ENCODE assay signal across 24 cellular contexts in the genomic region with DNA sequence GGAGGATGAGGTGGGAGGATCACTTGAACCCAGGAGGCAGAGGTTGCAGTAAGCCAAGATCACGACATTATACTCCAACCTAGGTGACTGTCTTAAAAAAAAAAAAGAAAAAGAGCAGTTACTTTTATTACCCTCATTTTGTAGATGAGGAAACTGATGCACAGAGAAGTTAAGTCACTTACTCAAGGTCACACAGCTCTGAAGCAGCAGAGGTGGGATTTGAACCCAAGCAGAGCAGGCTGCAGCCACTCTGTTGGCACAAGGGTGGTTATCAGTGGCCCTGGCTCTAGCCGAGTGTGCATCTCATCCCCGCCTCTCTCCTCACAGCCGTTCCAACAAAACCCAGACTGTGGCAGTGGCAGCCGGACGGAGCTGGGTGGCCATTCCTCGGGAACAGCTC. TPM values are rescaled to one million over a fixed set of nuclear protein-coding genes. Genes with fewer than 3 reads are reported as not detected.
DNase-seq lines count a peak whose midpoint lies in the region; ATAC-seq, FAIRE-seq and TF ChIP-seq lines count a peak whose summit lies in the region.
"Had no signal": no experiment of that assay in that cellular context is flagged by ENCODE, and none has a peak within 500 bp of the region (broad histone marks: within the 10 kb centered on the region; RNA-seq: fewer than 3 reads in every experiment).

No MANE protein-coding gene starts in this region.

- POLR2A ChIA-PET in HepG2 (lab: Yijun Ruan, JAX): no interaction called here
- POLR2A ChIA-PET in HEK293 (lab: Yijun Ruan, JAX): no interaction called here

- TF ChIP-seq POLR2A in HepG2 (IDR thresholded peaks at IDR 0.05; ENCODE audit: insufficient read depth in 1 of 2, low read depth in 2 of 2, low read length in 2 of 2) (no peak), right lobe of liver (IDR thresholded peaks at IDR 0.05) (no peak)

- TF ChIP-seq EP300 in HepG2 (IDR thresholded peaks at IDR 0.05; ENCODE audit: low read depth in 2 of 2, low read length in 2 of 2) (no peak), HepG2 (CRISPR knock-in tag; IDR thresholded peaks at IDR 0.05; ENCODE audit: borderline replicate concordance) (no peak)

- WGBS in HepG2 (ENCODE audit: low lambda C conversion rate): 94% methylated on average over 5 of the region's 7 CpGs
- 93% methylated on average over 1 of the region's 7 CpGs for WGBS in right lobe of liver (ENCODE audit: insufficient coverage, low coverage, low lambda C conversion rate, missing lambda C conversion rate)

- FAIRE-seq in HepG2 (lab: Jason Lieb, UNC): no peak
- FAIRE-seq: A549, G401.6 had no signal

- no peaks in the 10 kb centered on the region; a peak in 1 of 5 replicates for H3K27me3 ChIP-seq in HepG2 (ENCODE audit: control insufficient read depth in 1 of 2, insufficient read depth in 2 of 2, low read length in 2 of 2)
- no peaks in the 10 kb centered on the region for H3K27me3 ChIP-seq in right lobe of liver
- H3K27me3 ChIP-seq: MG63, SJCRH30 had no signal

- DNase-seq in HepG2 (ENCODE audit: low spot score): no peak
- no peak for DNase-seq in right lobe of liver
- DNase-seq: C1 segment of cervical spinal cord; Caco-2; CD8-positive, alpha-beta T cell; GOT3; KBM-7; MG63; NCI-H1105 treated with DMSO at 0.1 percent for 48 hours; NCI-H2029; NCI-H446 treated with DMSO at 0.1 percent for 48 hours; NCI-H526; NCI-H82; NK-92 treated with Interleukin-12 subunit alpha and Interleukin-12 subunit beta, amount 100 ng/mL, for 24 hours; PC-3; SJCRH30 had no signal

- H3K4me1 ChIP-seq in HepG2 (ENCODE audit: insufficient read depth, low read length) (no peaks in the 10 kb centered on the region), right lobe of liver (no peaks in the 10 kb centered on the region), HEK293 (ENCODE audit: control insufficient read depth, insufficient read depth, low read length) (no peaks in the 10 kb centered on the region)
- H3K4me1 ChIP-seq: A549, Caco-2 had no signal

- no peaks in the 10 kb centered on the region for H3K79me2 ChIP-seq in HepG2 (ENCODE audit: insufficient read depth, low read length)

- CTCF ChIA-PET in HepG2 (lab: Yijun Ruan, JAX; ENCODE audit: low intra/inter-chr PET ratio, low total read pairs) (no interaction called here), HEK293 (lab: Yijun Ruan, JAX) (interaction anchor here (0.7 kb wide), 1 partner anchor 9 kb away, joined by 4 read pairs; no protein-coding TSS in a partner anchor)

- BruUV-seq in HepG2 (replicated peaks; lab: Mats Ljungman, UMichigan): no TSS peak

- H2AFZ ChIP-seq in HepG2 (ENCODE audit: low read length): no peak overlapping the region

- H3K9ac ChIP-seq in HepG2 (ENCODE audit: insufficient read depth, low read depth, low read length): no peak overlapping the region

- H3K4me2 ChIP-seq in HepG2 (ENCODE audit: low read depth, low read length): no peak overlapping the region
- H3K4me2 ChIP-seq: A549 had no signal

- H3K9me3 ChIP-seq in HepG2 (ENCODE audit: low read length) (no peaks in the 10 kb centered on the region), right lobe of liver (no peaks in the 10 kb centered on the region), HEK293 (ENCODE audit: control insufficient read depth, insufficient read depth, low read depth, low read length) (no peaks in the 10 kb centered on the region)
- H3K9me3 ChIP-seq: A549, Caco-2, MG63, SJCRH30 had no signal

- no peak for TF ChIP-seq CTCF in HepG2 (CRISPR knock-in tag; IDR thresholded peaks at IDR 0.05)
- no peak for TF ChIP-seq CTCF in right lobe of liver (IDR thresholded peaks at IDR 0.05)
- no peak for TF ChIP-seq CTCF in HEK293 (tag by site-specific recombination; IDR thresholded peaks at IDR 0.05)

- intact Hi-C loops in HepG2 (cut with micrococcal nuclease; ENCODE audit: unreplicated experiment) (no loop called here), right lobe of liver (cut with DNase I) (no loop called here)

- TF ChIP-seq RAD21 in HepG2 (CRISPR knock-in tag; IDR thresholded peaks at IDR 0.05): no peak

- no peak overlapping the region for H3K27ac ChIP-seq in HepG2 (ENCODE audit: extremely low read length, insufficient read depth, low read length)
- H3K27ac ChIP-seq in right lobe of liver: no peak overlapping the region
- no peak overlapping the region for H3K27ac ChIP-seq in HEK293 (ENCODE audit: extremely low read depth, low read depth, low read length)
- H3K27ac ChIP-seq: A549, SJCRH30 had no signal

- no peak for ATAC-seq in HepG2
- no peak for ATAC-seq in right lobe of liver
- ATAC-seq in HG03442 (IDR thresholded peaks at IDR 0.05; ENCODE audit: unreplicated experiment): no peak
- ATAC-seq in HG03025 (IDR thresholded peaks at IDR 0.05; ENCODE audit: low FRiP score, unreplicated experiment): no peak
- ATAC-seq: A549; CD8-positive, alpha-beta T cell; HCT116; PC-3; SK-N-SH treated with all-trans-retinoic acid at 6 μM for 48 hours had no signal

- H3K36me3 ChIP-seq in HepG2 (replicated peaks in 1 of 2; ENCODE audit: control insufficient read depth in 1 of 2, insufficient read depth in 2 of 2, low read length in 2 of 2): no peaks in the 10 kb centered on the region
- no peaks in the 10 kb centered on the region for H3K36me3 ChIP-seq in right lobe of liver
- H3K36me3 ChIP-seq in HEK293 (ENCODE audit: control insufficient read depth in 2 of 2, insufficient read depth in 1 of 2, low read length in 2 of 2): no peaks in the 10 kb centered on the region; a peak in 1 of 3 replicates
- H3K36me3 ChIP-seq: MG63, SJCRH30 had no signal

- H4K20me1 ChIP-seq in HepG2 (ENCODE audit: insufficient read depth, low read length): no peaks in the 10 kb centered on the region

- in situ Hi-C loops in HepG2 (cut with HindIII; ENCODE audit: extremely low pct_ligation_motif_present, low pct_unique_long_range_greater_than_20kb): no loop called here

- H3K4me3 ChIP-seq in HepG2 (replicated peaks in 1 of 3; ENCODE audit: insufficient read depth in 1 of 3, low read depth in 2 of 3, low read length in 3 of 3): no peak overlapping the region
- no peak overlapping the region for H3K4me3 ChIP-seq in right lobe of liver
- H3K4me3 ChIP-seq in HEK293 (ENCODE audit: low read depth, low read length): no peak overlapping the region
- H3K4me3 ChIP-seq: A549, MG63, SJCRH30 had no signal

RNA-seq across cellular contexts. Expression of gene IL27RA, which starts 7.6 kb away (rescaled TPM):
- 3.4 and 8.1 TPM in 2 replicates for total RNA-seq in HepG2 (2016; rRNA removed; fragmentation: Illumina TruSeq; extraction: Trizol)
- 1.0 and 1.4 TPM in 2 replicates for total RNA-seq in HepG2 (2016; cell fraction: cytosol; rRNA removed; fragmentation: Illumina TruSeq; extraction: Trizol; ENCODE audit: low read depth)
- total RNA-seq in HepG2 (2016; cell fraction: insoluble cytoplasmic fraction; rRNA removed; fragmentation: Illumina TruSeq; extraction: Trizol): 3.0 and 8.3 TPM in 2 replicates
- 2.5 and 2.7 TPM in 2 replicates for total RNA-seq in HepG2 (2016; cell fraction: membrane; rRNA removed; fragmentation: Illumina TruSeq; extraction: Trizol)
- 6.3 and 7.8 TPM in 2 replicates for total RNA-seq in HepG2 (2016; cell fraction: nucleus; rRNA removed; fragmentation: Illumina TruSeq; extraction: Trizol)
- 3.5 and 5.4 TPM in 2 replicates for polyA plus RNA-seq in HepG2 (2011; rRNA removed)
- polyA plus RNA-seq in HepG2 (2011; cell fraction: cytosol; rRNA removed): 3.1 and 3.5 TPM in 2 replicates
- 2.7 and 3.5 TPM in 2 replicates for polyA plus RNA-seq in HepG2 (2011; cell fraction: nucleus; rRNA removed)
- 1.8 and 3.6 TPM in 2 replicates for polyA plus RNA-seq in HepG2 (2012)
- polyA plus RNA-seq in HepG2 (2016; cell fraction: cytosol; fragmentation: Illumina TruSeq; extraction: Trizol; ENCODE audit: low read depth): 0.75 and 0.87 TPM in 2 replicates
- 2.7 and 3.1 TPM in 2 replicates for polyA plus RNA-seq in HepG2 (2016; cell fraction: insoluble cytoplasmic fraction; fragmentation: Illumina TruSeq; extraction: Trizol; ENCODE audit: low read depth)
- 1.7 and 2.1 TPM in 2 replicates for polyA plus RNA-seq in HepG2 (2016; cell fraction: membrane; fragmentation: Illumina TruSeq; extraction: Trizol; ENCODE audit: low read depth)
- 10.9 and 11.1 TPM in 2 replicates for polyA plus RNA-seq in HepG2 (2016; cell fraction: nucleus; fragmentation: Illumina TruSeq; extraction: Trizol; ENCODE audit: insufficient read depth, low read depth)
- polyA minus RNA-seq in HepG2 (2011; rRNA and poly(A)+ RNA removed; ENCODE audit: low replicate concordance): 5.4 and 21.7 TPM in 2 replicates
- polyA minus RNA-seq in HepG2 (2011; cell fraction: cytosol; rRNA and poly(A)+ RNA removed): 1.9 and 2.9 TPM in 2 replicates
- 1.1 and 1.3 TPM in 2 replicates for polyA minus RNA-seq in HepG2 (2011; cell fraction: nucleus; rRNA and poly(A)+ RNA removed)
- 1 to 10 TPM; 1.1 to 3.0 (median 1.5) TPM for total RNA-seq in right lobe of liver

RNA-seq across cellular contexts. Expression of gene RLN3, which starts 11.2 kb away (rescaled TPM):
- total RNA-seq in HepG2 (2016; rRNA removed; fragmentation: Illumina TruSeq; extraction: Trizol) (not detected in 2 replicates), right lobe of liver (not detected)
- not detected in 2 replicates for total RNA-seq in HepG2 (2016; cell fraction: cytosol; rRNA removed; fragmentation: Illumina TruSeq; extraction: Trizol; ENCODE audit: low read depth)
- not detected in 2 replicates for total RNA-seq in HepG2 (2016; cell fraction: insoluble cytoplasmic fraction; rRNA removed; fragmentation: Illumina TruSeq; extraction: Trizol)
- total RNA-seq in HepG2 (2016; cell fraction: membrane; rRNA removed; fragmentation: Illumina TruSeq; extraction: Trizol): not detected in 2 replicates
- not detected in 2 replicates for total RNA-seq in HepG2 (2016; cell fraction: nucleus; rRNA removed; fragmentation: Illumina TruSeq; extraction: Trizol)
- not detected in 2 replicates for polyA plus RNA-seq in HepG2 (2011; rRNA removed)
- polyA plus RNA-seq in HepG2 (2011; cell fraction: cytosol; rRNA removed): not detected in 2 replicates
- not detected in 2 replicates for polyA plus RNA-seq in HepG2 (2011; cell fraction: nucleus; rRNA removed)
- polyA plus RNA-seq in HepG2 (2012): not detected in 2 replicates
- polyA plus RNA-seq in HepG2 (2016; cell fraction: cytosol; fragmentation: Illumina TruSeq; extraction: Trizol; ENCODE audit: low read depth): not detected in 2 replicates
- polyA plus RNA-seq in HepG2 (2016; cell fraction: insoluble cytoplasmic fraction; fragmentation: Illumina TruSeq; extraction: Trizol; ENCODE audit: low read depth): not detected in 2 replicates
- not detected in 2 replicates for polyA plus RNA-seq in HepG2 (2016; cell fraction: membrane; fragmentation: Illumina TruSeq; extraction: Trizol; ENCODE audit: low read depth)
- not detected in 2 replicates for polyA plus RNA-seq in HepG2 (2016; cell fraction: nucleus; fragmentation: Illumina TruSeq; extraction: Trizol; ENCODE audit: insufficient read depth, low read depth)
- polyA minus RNA-seq in HepG2 (2011; rRNA and poly(A)+ RNA removed; ENCODE audit: low replicate concordance): not detected in 2 replicates
- not detected in 2 replicates for polyA minus RNA-seq in HepG2 (2011; cell fraction: cytosol; rRNA and poly(A)+ RNA removed)
- polyA minus RNA-seq in HepG2 (2011; cell fraction: nucleus; rRNA and poly(A)+ RNA removed): not detected in 2 replicates
- total RNA-seq: Caco-2; CD8-positive, alpha-beta T cell; HT-29; PC-3; SJCRH30 had no signal
- polyA plus RNA-seq: A549 had no signal

RNA-seq across cellular contexts. Expression of gene PALM3, which starts 22.7 kb away (rescaled TPM):
- 2.4 and 2.5 TPM in 2 replicates for total RNA-seq in HepG2 (2016; rRNA removed; fragmentation: Illumina TruSeq; extraction: Trizol)
- 0.20 and 0.26 TPM in 2 replicates for total RNA-seq in HepG2 (2016; cell fraction: cytosol; rRNA removed; fragmentation: Illumina TruSeq; extraction: Trizol; ENCODE audit: low read depth)
- 1.6 and 3.8 TPM in 2 replicates for total RNA-seq in HepG2 (2016; cell fraction: insoluble cytoplasmic fraction; rRNA removed; fragmentation: Illumina TruSeq; extraction: Trizol)
- total RNA-seq in HepG2 (2016; cell fraction: membrane; rRNA removed; fragmentation: Illumina TruSeq; extraction: Trizol): 0.87 and 1.2 TPM in 2 replicates
- total RNA-seq in HepG2 (2016; cell fraction: nucleus; rRNA removed; fragmentation: Illumina TruSeq; extraction: Trizol): 1.1 and 2.3 TPM in 2 replicates
- polyA plus RNA-seq in HepG2 (2011; rRNA removed): 0.79 and 1.0 TPM in 2 replicates
- 0.29 and 0.46 TPM in 2 replicates for polyA plus RNA-seq in HepG2 (2011; cell fraction: cytosol; rRNA removed)
- polyA plus RNA-seq in HepG2 (2011; cell fraction: nucleus; rRNA removed): 2.5 and 3.9 TPM in 2 replicates
- polyA plus RNA-seq in HepG2 (2012): 2.2 and 2.4 TPM in 2 replicates
- polyA plus RNA-seq in HepG2 (2016; cell fraction: cytosol; fragmentation: Illumina TruSeq; extraction: Trizol; ENCODE audit: low read depth): 0.37 and 0.50 TPM in 2 replicates
- polyA plus RNA-seq in HepG2 (2016; cell fraction: insoluble cytoplasmic fraction; fragmentation: Illumina TruSeq; extraction: Trizol; ENCODE audit: low read depth): 4.3 and 4.7 TPM in 2 replicates
- polyA plus RNA-seq in HepG2 (2016; cell fraction: membrane; fragmentation: Illumina TruSeq; extraction: Trizol; ENCODE audit: low read depth): 0.80 and 1.7 TPM in 2 replicates
- polyA plus RNA-seq in HepG2 (2016; cell fraction: nucleus; fragmentation: Illumina TruSeq; extraction: Trizol; ENCODE audit: insufficient read depth, low read depth): 10.3 and 11.9 TPM in 2 replicates
- polyA minus RNA-seq in HepG2 (2011; rRNA and poly(A)+ RNA removed; ENCODE audit: low replicate concordance): 0.62 TPM in 1 of 2 replicates, not detected in the other
- polyA minus RNA-seq in HepG2 (2011; cell fraction: cytosol; rRNA and poly(A)+ RNA removed): not detected in 2 replicates
- polyA minus RNA-seq in HepG2 (2011; cell fraction: nucleus; rRNA and poly(A)+ RNA removed): 0.25 and 0.39 TPM in 2 replicates
- total RNA-seq in right lobe of liver: 10 to 100 TPM in 4 of 6 experiments, 1 to 10 TPM in 2; 5.3 to 33.9 (median 17.0) TPM
- total RNA-seq: CD8-positive, alpha-beta T cell had no signal

RNA-seq across cellular contexts. Expression of gene RFX1, which starts 33.1 kb away (rescaled TPM):
- total RNA-seq in HepG2 (2016; rRNA removed; fragmentation: Illumina TruSeq; extraction: Trizol): 1.3 and 1.4 TPM in 2 replicates
- total RNA-seq in HepG2 (2016; cell fraction: cytosol; rRNA removed; fragmentation: Illumina TruSeq; extraction: Trizol; ENCODE audit: low read depth): 0.62 and 1.0 TPM in 2 replicates
- total RNA-seq in HepG2 (2016; cell fraction: insoluble cytoplasmic fraction; rRNA removed; fragmentation: Illumina TruSeq; extraction: Trizol): 1.2 and 1.9 TPM in 2 replicates
- 1.2 and 1.6 TPM in 2 replicates for total RNA-seq in HepG2 (2016; cell fraction: membrane; rRNA removed; fragmentation: Illumina TruSeq; extraction: Trizol)
- total RNA-seq in HepG2 (2016; cell fraction: nucleus; rRNA removed; fragmentation: Illumina TruSeq; extraction: Trizol): 2.1 and 2.3 TPM in 2 replicates
- polyA plus RNA-seq in HepG2 (2011; rRNA removed): 0.56 and 1.1 TPM in 2 replicates
- polyA plus RNA-seq in HepG2 (2011; cell fraction: cytosol; rRNA removed): 0.14 and 0.17 TPM in 2 replicates
- 5.8 and 9.2 TPM in 2 replicates for polyA plus RNA-seq in HepG2 (2011; cell fraction: nucleus; rRNA removed)
- 2.1 and 3.0 TPM in 2 replicates for polyA plus RNA-seq in HepG2 (2012)
- polyA plus RNA-seq in HepG2 (2016; cell fraction: cytosol; fragmentation: Illumina TruSeq; extraction: Trizol; ENCODE audit: low read depth): 0.23 and 0.45 TPM in 2 replicates
- 1.9 and 3.5 TPM in 2 replicates for polyA plus RNA-seq in HepG2 (2016; cell fraction: insoluble cytoplasmic fraction; fragmentation: Illumina TruSeq; extraction: Trizol; ENCODE audit: low read depth)
- polyA plus RNA-seq in HepG2 (2016; cell fraction: membrane; fragmentation: Illumina TruSeq; extraction: Trizol; ENCODE audit: low read depth): 0.90 and 1.1 TPM in 2 replicates
- 8.9 and 9.5 TPM in 2 replicates for polyA plus RNA-seq in HepG2 (2016; cell fraction: nucleus; fragmentation: Illumina TruSeq; extraction: Trizol; ENCODE audit: insufficient read depth, low read depth)
- polyA minus RNA-seq in HepG2 (2011; rRNA and poly(A)+ RNA removed; ENCODE audit: low replicate concordance): 1.2 and 1.4 TPM in 2 replicates
- polyA minus RNA-seq in HepG2 (2011; cell fraction: cytosol; rRNA and poly(A)+ RNA removed): 1.5 and 2.4 TPM in 2 replicates
- polyA minus RNA-seq in HepG2 (2011; cell fraction: nucleus; rRNA and poly(A)+ RNA removed): 1.1 and 3.0 TPM in 2 replicates
- 1 to 10 TPM; 2.5 to 9.3 (median 5.7) TPM for total RNA-seq in right lobe of liver

RNA-seq across cellular contexts. Expression of gene MISP3, which starts 33.4 kb away (rescaled TPM):
- total RNA-seq in HepG2 (2016; rRNA removed; fragmentation: Illumina TruSeq; extraction: Trizol) (5.2 and 5.4 TPM in 2 replicates), right lobe of liver (10 to 100 TPM in 1 of 6 experiments, 1 to 10 TPM in 5; 3.6 to 12.0 (median 6.1) TPM)
- 2.1 and 3.4 TPM in 2 replicates for total RNA-seq in HepG2 (2016; cell fraction: cytosol; rRNA removed; fragmentation: Illumina TruSeq; extraction: Trizol; ENCODE audit: low read depth)
- total RNA-seq in HepG2 (2016; cell fraction: insoluble cytoplasmic fraction; rRNA removed; fragmentation: Illumina TruSeq; extraction: Trizol): 3.9 and 5.8 TPM in 2 replicates
- total RNA-seq in HepG2 (2016; cell fraction: membrane; rRNA removed; fragmentation: Illumina TruSeq; extraction: Trizol): 2.8 and 4.8 TPM in 2 replicates
- 3.2 and 5.3 TPM in 2 replicates for total RNA-seq in HepG2 (2016; cell fraction: nucleus; rRNA removed; fragmentation: Illumina TruSeq; extraction: Trizol)
- polyA plus RNA-seq in HepG2 (2011; rRNA removed): 2.5 and 3.4 TPM in 2 replicates
- 1.6 and 2.3 TPM in 2 replicates for polyA plus RNA-seq in HepG2 (2011; cell fraction: cytosol; rRNA removed)
- polyA plus RNA-seq in HepG2 (2011; cell fraction: nucleus; rRNA removed): 13.3 and 13.7 TPM in 2 replicates
- polyA plus RNA-seq in HepG2 (2012): 5.5 and 5.6 TPM in 2 replicates
- 2.9 and 4.0 TPM in 2 replicates for polyA plus RNA-seq in HepG2 (2016; cell fraction: cytosol; fragmentation: Illumina TruSeq; extraction: Trizol; ENCODE audit: low read depth)
- polyA plus RNA-seq in HepG2 (2016; cell fraction: insoluble cytoplasmic fraction; fragmentation: Illumina TruSeq; extraction: Trizol; ENCODE audit: low read depth): 7.1 and 9.0 TPM in 2 replicates
- 3.4 and 4.4 TPM in 2 replicates for polyA plus RNA-seq in HepG2 (2016; cell fraction: membrane; fragmentation: Illumina TruSeq; extraction: Trizol; ENCODE audit: low read depth)
- polyA plus RNA-seq in HepG2 (2016; cell fraction: nucleus; fragmentation: Illumina TruSeq; extraction: Trizol; ENCODE audit: insufficient read depth, low read depth): 11.3 and 12.7 TPM in 2 replicates
- 0.12 and 1.1 TPM in 2 replicates for polyA minus RNA-seq in HepG2 (2011; rRNA and poly(A)+ RNA removed; ENCODE audit: low replicate concordance)
- 0.79 and 1.1 TPM in 2 replicates for polyA minus RNA-seq in HepG2 (2011; cell fraction: cytosol; rRNA and poly(A)+ RNA removed)
- polyA minus RNA-seq in HepG2 (2011; cell fraction: nucleus; rRNA and poly(A)+ RNA removed): 1.1 and 1.3 TPM in 2 replicates

Comparison
In these comparisons a context has a peak if more than half of its experiments do, and no peak if none do; other contexts are left out.
1. Of the 63 proteins assayed by ChIP-seq in both HepG2 and HEK293: peak only in HepG2: none; only in HEK293: none; in both: ZNF768; in neither: 62.